8 cellular contexts compared by ENCODE assay signal in the genomic region with DNA sequence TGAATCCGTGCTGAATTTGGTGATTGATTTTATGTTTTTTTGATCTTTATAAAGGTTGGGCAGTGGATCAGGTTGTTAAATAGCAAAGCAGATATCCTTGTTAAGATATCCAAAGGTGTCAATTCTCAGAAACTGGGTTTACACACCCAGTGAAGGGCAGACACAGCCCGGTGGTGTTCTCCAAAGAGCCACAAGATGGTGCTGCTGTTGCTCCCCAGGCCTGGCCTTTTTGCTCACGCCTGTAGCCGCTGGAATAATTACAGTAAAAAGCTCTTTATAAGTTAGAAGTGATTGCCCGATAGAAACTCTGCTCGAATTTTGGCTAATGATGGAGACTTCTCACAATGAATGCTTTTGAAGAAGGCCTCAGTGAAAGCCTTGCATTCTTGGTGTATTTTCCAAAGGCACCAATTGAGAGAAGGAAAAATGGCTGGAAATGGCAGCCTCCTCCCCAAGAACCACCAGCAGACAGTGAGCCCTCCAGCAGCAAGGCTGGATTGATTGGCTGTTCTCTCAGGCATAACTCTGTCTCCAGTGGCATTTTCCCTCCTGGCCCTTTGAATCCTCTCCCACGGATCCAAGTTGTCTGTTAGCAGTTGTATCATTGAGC.
A peak's percentile ranks its signal among the peaks of the same experiment; 100 is the strongest.
DNase-seq lines count a peak whose midpoint lies in the region; ATAC-seq, FAIRE-seq and TF ChIP-seq lines count a peak whose summit lies in the region.

No MANE protein-coding gene starts in this region.

- no peak for FAIRE-seq in urothelium cell line (lab: Jason Lieb, UNC)

- H3K4me1 ChIP-seq in esophagus squamous epithelium, result no peaks in the 10 kb centered on the region

- no peaks in the 10 kb centered on the region for H3K27me3 ChIP-seq in CD4-positive, alpha-beta T cell (ENCODE audit: control insufficient read depth, insufficient read depth, low read length)
- no peaks in the 10 kb centered on the region for H3K27me3 ChIP-seq in esophagus squamous epithelium

- no peak overlapping the region for H3K27ac ChIP-seq in CD4-positive, alpha-beta T cell (ENCODE audit: low read depth, low read length)
- no peak overlapping the region for H3K27ac ChIP-seq in esophagus squamous epithelium

- TF ChIP-seq POLR2A in esophagus squamous epithelium (IDR thresholded peaks at IDR 0.05), result no peak

- POLR2A ChIA-PET in CD4-positive, alpha-beta T cell (lab: Charles Lee), result no interaction called here
- POLR2A ChIA-PET in activated B cell treated with CpG ODN at 0.5 μM for 24 hours (lab: Charles Lee), result no interaction called here

- DNase-seq in CD4-positive, alpha-beta T cell, result peak in 5 of 10 experiments; percentile 2 to 13 (median 7)
- peak; percentile 45 for DNase-seq in NCI-H2171 treated with DMSO at 0.1 percent for 48 hours (lab: John Stamatoyannopoulos, UW)
- DNase-seq in activated B cell treated with CpG ODN at 0.5 μM for 24 hours, result no peak
- no peak for DNase-seq in esophagus squamous epithelium (lab: John Stamatoyannopoulos, UW)
- peak; percentile 66 for DNase-seq in urothelium cell line (ENCODE audit: low spot score)
- DNase-seq in GDM1 (lab: John Stamatoyannopoulos, UW), result no peak

- WGBS in esophagus squamous epithelium, 2 donors, result 11% methylated on average over 7 of the region's 7 CpGs

- H3K9me3 Mint-ChIP-seq in CD4-positive, alpha-beta T cell, result no peaks in the 10 kb centered on the region
- peaks cover 5% of the 10 kb centered on the region for H3K9me3 Mint-ChIP-seq in activated B cell treated with CpG ODN at 0.5 μM for 24 hours
- H3K9me3 Mint-ChIP-seq in nephron, result peaks cover 13% of the 10 kb centered on the region

- CTCF ChIA-PET in CD4-positive, alpha-beta T cell (lab: Charles Lee), result interaction anchor here (1.0 to 1.2 kb wide), 3 partner anchors 8 to 11 kb away, joined by 3 read pairs; no protein-coding TSS in a partner anchor
- CTCF ChIA-PET in activated B cell treated with CpG ODN at 0.5 μM for 24 hours (lab: Charles Lee), result interaction anchor here (1.0 to 1.2 kb wide), 2 partner anchors 10 to 1671 kb away, joined by 4 read pairs; no protein-coding TSS in a partner anchor

- no peak overlapping the region for H3K4me3 Mint-ChIP-seq in CD4-positive, alpha-beta T cell
- H3K4me3 Mint-ChIP-seq in activated B cell treated with CpG ODN at 0.5 μM for 24 hours (no peak overlapping the region), nephron (no peak overlapping the region)

- intact Hi-C loops in CD4-positive, alpha-beta T cell (cut with DNase I, micrococcal nuclease), result loop anchor here in 1 of 2 experiments (5.0 to 10.0 kb wide), 2 partner anchors 1449 to 1666 kb away; partner anchors contain the start of gene PTPRT
- intact Hi-C loops in activated B cell treated with CpG ODN at 0.5 μM for 24 hours (cut with micrococcal nuclease) (no loop called here), esophagus squamous epithelium (cut with DNase I) (no loop called here)

- no peaks in the 10 kb centered on the region for H3K36me3 Mint-ChIP-seq in CD4-positive, alpha-beta T cell (ENCODE audit: low read depth)
- H3K36me3 Mint-ChIP-seq in activated B cell treated with CpG ODN at 0.5 μM for 24 hours (ENCODE audit: low read depth) (no peaks in the 10 kb centered on the region), nephron (ENCODE audit: low read depth) (no peaks in the 10 kb centered on the region)

- TF ChIP-seq CTCF in CD4-positive, alpha-beta T cell (IDR thresholded peaks at IDR 0.05), result peak; percentile 47
- TF ChIP-seq CTCF in activated B cell treated with CpG ODN at 0.5 μM for 24 hours (IDR thresholded peaks at IDR 0.05), result no peak
- TF ChIP-seq CTCF in esophagus squamous epithelium (IDR thresholded peaks at IDR 0.05), result peak; percentile 40 to 84 (median 68)
- TF ChIP-seq CTCF in nephron (IDR thresholded peaks at IDR 0.05; ENCODE audit: unreplicated experiment in 3 of 3), result peak; percentile 92 to 98 (median 96)

- H3K27ac Mint-ChIP-seq in CD4-positive, alpha-beta T cell, result no peak overlapping the region
- no peak overlapping the region for H3K27ac Mint-ChIP-seq in activated B cell treated with CpG ODN at 0.5 μM for 24 hours
- H3K27ac Mint-ChIP-seq in nephron, result peak overlapping the region in 1 of 3 experiments; percentile 53

- H3K36me3 ChIP-seq in esophagus squamous epithelium, result no peaks in the 10 kb centered on the region

- H3K9me3 ChIP-seq in CD4-positive, alpha-beta T cell (ENCODE audit: control insufficient read depth, low read length), result no peaks in the 10 kb centered on the region
- no peaks in the 10 kb centered on the region for H3K9me3 ChIP-seq in esophagus squamous epithelium

- H3K4me3 ChIP-seq in esophagus squamous epithelium, result no peak overlapping the region

- peaks cover 4% of the 10 kb centered on the region for H3K27me3 Mint-ChIP-seq in CD4-positive, alpha-beta T cell
- H3K27me3 Mint-ChIP-seq in activated B cell treated with CpG ODN at 0.5 μM for 24 hours, result peaks cover 4% of the 10 kb centered on the region
- peaks cover 5% of the 10 kb centered on the region for H3K27me3 Mint-ChIP-seq in nephron (ENCODE audit: low read depth)

- no peaks in the 10 kb centered on the region for H3K4me1 Mint-ChIP-seq in CD4-positive, alpha-beta T cell (ENCODE audit: low read depth)
- no peaks in the 10 kb centered on the region for H3K4me1 Mint-ChIP-seq in activated B cell treated with CpG ODN at 0.5 μM for 24 hours
- H3K4me1 Mint-ChIP-seq in nephron, result peaks cover 9% of the 10 kb centered on the region

- peak; percentile 57 for ATAC-seq in CD4-positive, alpha-beta T cell (ENCODE audit: poor library complexity)
- ATAC-seq in GM21619 (IDR thresholded peaks at IDR 0.05; ENCODE audit: unreplicated experiment) (peak; percentile 64), activated B cell treated with CpG ODN at 0.5 μM for 24 hours (ENCODE audit: low read depth) (peak; percentile 54)

Comparison
In these comparisons a context has a peak if more than half of its experiments do, and no peak if none do; other contexts are left out.
1. DNase-seq: peak in NCI-H2171 treated with DMSO at 0.1 percent for 48 hours (single experiment) and urothelium cell line (single experiment); none in activated B cell treated with CpG ODN at 0.5 μM for 24 hours (single experiment), esophagus squamous epithelium (single experiment) and GDM1 (single experiment).
2. Peak in every context shown above with its lines, with median percentiles within 50 percentile points of each other: ATAC-seq.